18 cellular contexts compared by ENCODE assay signal in the genomic region with DNA sequence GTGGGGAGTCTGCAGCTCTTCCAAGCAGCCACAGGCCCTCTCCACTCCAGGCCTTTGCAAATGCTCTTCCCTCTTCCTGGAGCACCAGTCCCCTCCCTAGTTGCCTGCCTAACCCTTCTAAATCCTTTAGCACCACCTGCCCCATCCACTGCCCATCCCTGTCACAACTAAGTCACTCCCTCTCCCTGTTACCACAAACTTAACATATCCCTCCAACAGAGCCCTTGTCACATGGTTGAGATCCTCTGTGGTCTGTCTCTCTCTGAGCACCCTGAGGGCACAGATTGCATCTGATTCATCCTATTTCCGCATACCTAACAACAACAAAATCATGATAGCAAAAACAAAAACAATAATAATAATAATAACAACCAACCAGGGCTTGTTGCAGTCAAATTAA. TPM values are rescaled to one million over a fixed set of nuclear protein-coding genes. Genes with fewer than 3 reads are reported as not detected.
"Had no signal": no experiment of that assay in that cellular context is flagged by ENCODE, and none has a peak within 500 bp of the region (broad histone marks: within the 10 kb centered on the region; RNA-seq: fewer than 3 reads in every experiment).

No MANE protein-coding gene starts in this region.

- H3K27ac Mint-ChIP-seq: activated B cell treated with CpG ODN at 0.5 μM for 24 hours; activated CD4-positive, alpha-beta T cell treated with anti-CD3 and anti-CD28 coated beads, Interleukin-2, amount 10 ng/mL, durations not matched to agents 7 days and 5 days; activated naive CD4-positive, alpha-beta T cell treated with anti-CD3 and anti-CD28 coated beads, Interleukin-2, amount 50 U/mL, for 24 hours; nephron; type B pancreatic cell had no signal

- H3K36me3 Mint-ChIP-seq: type B pancreatic cell had no signal

- H3K4me1 ChIP-seq: body of pancreas, esophagus squamous epithelium, gastrocnemius medialis, sigmoid colon had no signal

- H3K9me3 Mint-ChIP-seq: activated B cell treated with CpG ODN at 0.5 μM for 24 hours; activated naive CD4-positive, alpha-beta T cell treated with anti-CD3 and anti-CD28 coated beads, Interleukin-2, amount 50 U/mL, for 24 hours; type B pancreatic cell had no signal

- H3K9me3 ChIP-seq: body of pancreas, esophagus squamous epithelium, gastrocnemius medialis had no signal

- H3K4me1 Mint-ChIP-seq: nephron had no signal

- H3K4me3 ChIP-seq: body of pancreas, esophagus squamous epithelium, gastrocnemius medialis, sigmoid colon had no signal

- FAIRE-seq: endometrium, kidney had no signal

- H3K36me3 ChIP-seq: esophagus squamous epithelium, gastrocnemius medialis, sigmoid colon had no signal

- H3K27me3 ChIP-seq: body of pancreas, sigmoid colon had no signal

- H3K27ac ChIP-seq: body of pancreas, esophagus squamous epithelium, gastrocnemius medialis, sigmoid colon had no signal

- ATAC-seq: body of pancreas, gastrocnemius medialis, left ventricle myocardium superior had no signal

- DNase-seq: activated B cell treated with CpG ODN at 0.5 μM for 24 hours; activated CD4-positive, alpha-beta T cell treated with anti-CD3 and anti-CD28 coated beads, Interleukin-2, amount 10 ng/mL, durations not matched to agents 7 days and 5 days; activated effector memory CD4-positive, alpha-beta T cell treated with Interleukin-2 at 50 U/mL for 16 hours; body of pancreas; esophagus squamous epithelium; gastrocnemius medialis; kidney; left ventricle myocardium superior; mesenchymal stem cell; sigmoid colon; stimulated activated CD4-positive, alpha-beta T cell treated with anti-CD3 and anti-CD28 coated beads, Interleukin-12 subunit alpha, Interleukin-12 subunit beta, amount 100 ng/mL, for 4 hours; stimulated activated naive CD4-positive, alpha-beta T cell treated with Interleukin-2 at 50 U/mL for 16 hours had no signal

- H3K4me3 Mint-ChIP-seq: activated B cell treated with CpG ODN at 0.5 μM for 24 hours; activated CD4-positive, alpha-beta T cell treated with anti-CD3 and anti-CD28 coated beads, Interleukin-2, amount 10 ng/mL, durations not matched to agents 7 days and 5 days; activated naive CD4-positive, alpha-beta T cell treated with anti-CD3 and anti-CD28 coated beads, Interleukin-2, amount 50 U/mL, for 24 hours; nephron; type B pancreatic cell had no signal

RNA-seq across cellular contexts. Expression of gene BEAN1, which starts 11.0 kb away (rescaled TPM):
- total RNA-seq: activated B cell treated with CpG ODN at 0.5 μM for 24 hours; activated CD4-positive, alpha-beta T cell treated with anti-CD3 and anti-CD28 coated beads, Interleukin-2, amount 10 ng/mL, durations not matched to agents 7 days and 5 days; activated CD8-positive, alpha-beta memory T cell treated with anti-CD3 and anti-CD28 coated beads for 36 hours; body of pancreas; gastrocnemius medialis; T-helper 1 cell treated with Interleukin-12 subunit alpha and Interleukin-12 subunit beta and Interleukin-4 antibody, amounts not matched to agents 30 ng/mL and 1 ng/mL, for 36 hours had no signal

RNA-seq across cellular contexts. Expression of gene CDH5, which starts 49.6 kb away (rescaled TPM):
- total RNA-seq: activated B cell treated with CpG ODN at 0.5 μM for 24 hours; activated CD4-positive, alpha-beta T cell treated with anti-CD3 and anti-CD28 coated beads, Interleukin-2, amount 10 ng/mL, durations not matched to agents 7 days and 5 days; activated CD8-positive, alpha-beta memory T cell treated with anti-CD3 and anti-CD28 coated beads for 36 hours; T-helper 1 cell treated with Interleukin-12 subunit alpha and Interleukin-12 subunit beta and Interleukin-4 antibody, amounts not matched to agents 30 ng/mL and 1 ng/mL, for 36 hours had no signal
